12 cellular contexts compared by ENCODE assay signal in genomic region chr1:186207401-186208085, GRCh38.
"Had no signal": no experiment of that assay in that cellular context is flagged by ENCODE, and none has a peak within 500 bp of the region (broad histone marks: within the 10 kb centered on the region; RNA-seq: fewer than 3 reads in every experiment).

No MANE protein-coding gene starts in this region.

- DNase-seq: activated B cell treated with CpG ODN at 0.5 μM for 24 hours; activated CD4-positive, alpha-beta T cell treated with anti-CD3 and anti-CD28 coated beads, Interleukin-2, amount 10 ng/mL, durations not matched to agents 24 days and 14 days; activated CD8-positive, alpha-beta memory T cell treated with anti-CD3 and anti-CD28 coated beads for 24 hours; central memory CD4-positive, alpha-beta T cell; colonic mucosa; left cardiac atrium; psoas muscle; stimulated activated CD4-positive, alpha-beta T cell treated with anti-CD3 and anti-CD28 coated beads, Interleukin-2, amount 100 ng/mL, for 48 hours; SW 1271 had no signal

- H3K27me3 ChIP-seq: colonic mucosa had no signal

- H3K4me3 ChIP-seq: colonic mucosa, psoas muscle had no signal

- H3K4me1 ChIP-seq: colonic mucosa, psoas muscle had no signal

- H3K27ac Mint-ChIP-seq: activated B cell treated with CpG ODN at 0.5 μM for 24 hours; activated CD4-positive, alpha-beta T cell treated with anti-CD3 and anti-CD28 coated beads, Interleukin-2, amount 10 ng/mL, durations not matched to agents 24 days and 14 days; stimulated activated memory B cell treated with anti-CD40 and anti-IgM and Interleukin-4, amounts not matched to agents 10 μg/mL and 1 μg/mL and 100 μg/mL, for 72 hours; T-helper 2 cell treated with Interferon-gamma antibody and Interleukin-4, amounts not matched to agents 5 μg/mL and 100 μg/mL, for 36 hours had no signal

- H3K4me1 Mint-ChIP-seq: activated B cell treated with CpG ODN at 0.5 μM for 24 hours; stimulated activated memory B cell treated with anti-CD40 and anti-IgM and Interleukin-4, amounts not matched to agents 10 μg/mL and 1 μg/mL and 100 μg/mL, for 72 hours had no signal

- H3K36me3 ChIP-seq: colonic mucosa had no signal

- H3K27ac ChIP-seq: colonic mucosa, psoas muscle had no signal

- H3K4me3 Mint-ChIP-seq: activated B cell treated with CpG ODN at 0.5 μM for 24 hours; activated CD4-positive, alpha-beta T cell treated with anti-CD3 and anti-CD28 coated beads, Interleukin-2, amount 10 ng/mL, durations not matched to agents 24 days and 14 days; neural crest cell; stimulated activated memory B cell treated with anti-CD40 and anti-IgM and Interleukin-4, amounts not matched to agents 10 μg/mL and 1 μg/mL and 100 μg/mL, for 72 hours; T-helper 2 cell treated with Interferon-gamma antibody and Interleukin-4, amounts not matched to agents 5 μg/mL and 100 μg/mL, for 36 hours had no signal

- H3K9me3 ChIP-seq: colonic mucosa, psoas muscle had no signal

- H3K27me3 Mint-ChIP-seq: activated B cell treated with CpG ODN at 0.5 μM for 24 hours; stimulated activated memory B cell treated with anti-CD40 and anti-IgM and Interleukin-4, amounts not matched to agents 10 μg/mL and 1 μg/mL and 100 μg/mL, for 72 hours had no signal

- H3K9me3 Mint-ChIP-seq: activated B cell treated with CpG ODN at 0.5 μM for 24 hours; activated CD4-positive, alpha-beta T cell treated with anti-CD3 and anti-CD28 coated beads, Interleukin-2, amount 10 ng/mL, durations not matched to agents 24 days and 14 days; stimulated activated memory B cell treated with anti-CD40 and anti-IgM and Interleukin-4, amounts not matched to agents 10 μg/mL and 1 μg/mL and 100 μg/mL, for 72 hours; T-helper 2 cell treated with Interferon-gamma antibody and Interleukin-4, amounts not matched to agents 5 μg/mL and 100 μg/mL, for 36 hours had no signal

- H3K36me3 Mint-ChIP-seq: stimulated activated memory B cell treated with anti-CD40 and anti-IgM and Interleukin-4, amounts not matched to agents 10 μg/mL and 1 μg/mL and 100 μg/mL, for 72 hours had no signal
